Comparison of ENCODE assay signal across 13 cellular contexts in genomic region chr12:131833288-131833895, GRCh38. TPM values are rescaled to one million over a fixed set of nuclear protein-coding genes. Genes with fewer than 3 reads are reported as not detected.
A peak's percentile ranks its signal among the peaks of the same experiment; 100 is the strongest.
DNase-seq lines count a peak whose midpoint lies in the region; ATAC-seq, FAIRE-seq and TF ChIP-seq lines count a peak whose summit lies in the region.
"Had no signal": no experiment of that assay in that cellular context is flagged by ENCODE, and none has a peak within 500 bp of the region (broad histone marks: within the 10 kb centered on the region; RNA-seq: fewer than 3 reads in every experiment).

No MANE protein-coding gene starts in this region.

- H3K4me1 ChIP-seq in A549, result peaks cover 31% of the 10 kb centered on the region
- peaks cover 25% of the 10 kb centered on the region for H3K4me1 ChIP-seq in PC-3 (ENCODE audit: insufficient read depth, low read length)
- peaks cover 0 to 8% of the 10 kb centered on the region in 2 donors for H3K4me1 ChIP-seq in kidney (ENCODE audit: control insufficient read depth in 1 of 2, insufficient read depth in 1 of 2, low read depth in 1 of 2, low read length in 2 of 2)
- H3K4me1 ChIP-seq: BE2C had no signal

- no peaks in the 10 kb centered on the region for H3K9me3 ChIP-seq in A549
- no peaks in the 10 kb centered on the region for H3K9me3 ChIP-seq in PC-3 (ENCODE audit: low read length)
- no peaks in the 10 kb centered on the region for H3K9me3 ChIP-seq in kidney (ENCODE audit: control insufficient read depth in 1 of 2, low read length in 2 of 2)
- H3K9me3 ChIP-seq: BE2C, SJSA1 had no signal

- H3K9me2 ChIP-seq in PC-3 (replicated peaks; ENCODE audit: low read length), result no peaks in the 10 kb centered on the region

- H3K27ac Mint-ChIP-seq in HFFc6 (peak overlapping the region; percentile 75), neural crest cell (ENCODE audit: unreplicated experiment) (no peak overlapping the region)
- H3K27ac Mint-ChIP-seq: CD8-positive, alpha-beta memory T cell had no signal

- DNase-seq in A549 (ENCODE audit: low read depth in 1 of 2, low spot score in 1 of 2) (no peak), HFFc6 (no peak), caudate nucleus (lab: John Stamatoyannopoulos, UW) (no peak), neural crest cell (ENCODE audit: low read depth, low spot score) (no peak), anterior cingulate cortex (lab: John Stamatoyannopoulos, UW) (no peak), PC-3 (no peak), kidney (no peak)
- DNase-seq: GDM1, NCI-H2029 treated with DMSO at 0.1 percent for 48 hours, RPMI8226 had no signal

- H2AFZ ChIP-seq in PC-3 (ENCODE audit: low read length), result no peak overlapping the region

- H3K27ac ChIP-seq in A549, result peak overlapping the region in 1 of 2 experiments; percentile 91; a peak in 2 of 6 replicates
- peak overlapping the region; percentile 78 for H3K27ac ChIP-seq in caudate nucleus (ENCODE audit: low read depth, low read length)
- H3K27ac ChIP-seq in PC-3 (ENCODE audit: low read length), result no peak overlapping the region
- no peak overlapping the region for H3K27ac ChIP-seq in kidney (ENCODE audit: low read depth in 2 of 2, low read length in 2 of 2)
- H3K27ac ChIP-seq: SJSA1 had no signal

- WGBS in A549 (ENCODE audit: missing lambda C conversion rate), result 83% methylated on average over 20 of the region's 23 CpGs

- intact Hi-C loops in PC-3 (cut with micrococcal nuclease) (loop anchor here (5.0 kb wide), 2 partner anchors 94 to 1071 kb away; partner anchors contain the start of gene PUS1), kidney (cut with DNase I) (no loop called here)

- CTCF ChIA-PET in A549 (lab: Yijun Ruan, JAX) (interaction anchor here (0.6 to 1.8 kb wide), 7 partner anchors 11 to 729 kb away, joined by 3 to 5 read pairs (median 3); no protein-coding TSS in a partner anchor), PC-3 (lab: Charles Lee) (no interaction called here)

- H3K4me1 Mint-ChIP-seq in HFFc6 (ENCODE audit: low read depth), result peaks cover 16% of the 10 kb centered on the region
- peaks cover 6% of the 10 kb centered on the region for H3K4me1 Mint-ChIP-seq in neural crest cell

- no peak for TF ChIP-seq RAD21 in A549 (conservative IDR thresholded peaks at IDR 0.05 in 1 of 2, IDR thresholded peaks at IDR 0.05 in 1 of 2)

- POLR2A ChIA-PET in A549 (lab: Yijun Ruan, JAX), result no interaction called here
- POLR2A ChIA-PET in PC-3 (lab: Charles Lee; ENCODE audit: unreplicated experiment), result no interaction called here

- TF ChIP-seq CTCF in A549 (IDR thresholded peaks at IDR 0.05), result no peak
- TF ChIP-seq CTCF in HFFc6 (IDR thresholded peaks at IDR 0.05), result no peak
- TF ChIP-seq CTCF in neural crest cell (conservative IDR thresholded peaks at IDR 0.05), result no peak
- TF ChIP-seq CTCF in PC-3 (conservative IDR thresholded peaks at IDR 0.05; ENCODE audit: low read depth, low read length), result no peak
- TF ChIP-seq CTCF in kidney (IDR thresholded peaks at IDR 0.05; ENCODE audit: borderline replicate concordance, extremely low read depth, insufficient read depth), result no peak

- ATAC-seq in A549 (no peak), PC-3 (no peak)

- TF ChIP-seq POLR2A in A549 (IDR thresholded peaks at IDR 0.05; ENCODE audit: low read length), result no peak

- H3K4me2 ChIP-seq in A549, result no peak overlapping the region; the same call in 2 of the 3 replicates
- H3K4me2 ChIP-seq in PC-3 (ENCODE audit: low read length), result no peak overlapping the region

- FAIRE-seq in A549 (lab: Jason Lieb, UNC), result no peak
- no peak for FAIRE-seq in kidney (lab: Jason Lieb, UNC)

- H4K20me1 ChIP-seq in PC-3 (ENCODE audit: low read length), result no peaks in the 10 kb centered on the region

- H3K4me3 ChIP-seq in A549 (no peak overlapping the region), PC-3 (ENCODE audit: low read length) (no peak overlapping the region), kidney (ENCODE audit: low read length in 2 of 2) (no peak overlapping the region)

- H3K9ac ChIP-seq in PC-3 (ENCODE audit: low read length), result no peak overlapping the region
- no peak overlapping the region for H3K9ac ChIP-seq in kidney (ENCODE audit: low read length in 2 of 2)

- no peaks in the 10 kb centered on the region for H3K27me3 ChIP-seq in PC-3 (ENCODE audit: low read length)

- no peaks in the 10 kb centered on the region for H3F3A ChIP-seq in PC-3 (ENCODE audit: low read length, unreplicated experiment)

- H3K36me3 ChIP-seq in PC-3 (ENCODE audit: low read depth, low read length) (no peaks in the 10 kb centered on the region), kidney (ENCODE audit: control insufficient read depth in 1 of 2, insufficient read depth in 2 of 2, low read length in 2 of 2) (no peaks in the 10 kb centered on the region)
- H3K36me3 ChIP-seq: BE2C, SJSA1 had no signal

- H3K36me3 Mint-ChIP-seq in HFFc6 (ENCODE audit: low read depth) (no peaks in the 10 kb centered on the region), neural crest cell (ENCODE audit: low read depth) (no peaks in the 10 kb centered on the region)
- H3K36me3 Mint-ChIP-seq: CD8-positive, alpha-beta memory T cell had no signal

- no peaks in the 10 kb centered on the region for H3K9me3 Mint-ChIP-seq in HFFc6
- H3K9me3 Mint-ChIP-seq in neural crest cell, result no peaks in the 10 kb centered on the region
- H3K9me3 Mint-ChIP-seq: CD8-positive, alpha-beta memory T cell had no signal

- no TSS peak for BruUV-seq in PC-3 (replicated peaks; lab: Mats Ljungman, UMichigan)

- H3K79me2 ChIP-seq in PC-3 (ENCODE audit: low read length), result no peaks in the 10 kb centered on the region; the same call in 1 of the 2 replicates

- H3K4me3 Mint-ChIP-seq in HFFc6 (peak overlapping the region; percentile 77; the same call in 1 of the 2 replicates), neural crest cell (peak overlapping the region; percentile 76)

- TF ChIP-seq EP300 in A549 (IDR thresholded peaks at IDR 0.05), result no peak

- H3K27me3 Mint-ChIP-seq in HFFc6 (ENCODE audit: insufficient read depth) (peaks cover 2% of the 10 kb centered on the region), neural crest cell (ENCODE audit: low read depth) (peaks cover 31% of the 10 kb centered on the region)

TF ChIP-seq in A549, 52 proteins besides CTCF, POLR2A, EP300 and RAD21:
- no peak for TF ChIP-seq POLR2AphosphoS2 (conservative IDR thresholded peaks at IDR 0.05; ENCODE audit: low read length)
- peak; percentile 27; the same call in 1 of the 2 replicates for TF ChIP-seq KDM1A (IDR thresholded peaks at IDR 0.05; ENCODE audit: low read depth)
TF ChIP-seq in A549: peak in this region for 1.

RNA-seq across cellular contexts. Expression of gene MMP17, which starts 5.2 kb away (rescaled TPM):
- polyA plus RNA-seq in A549 (2011; rRNA removed) (6.2 and 9.1 TPM in 2 replicates), A549 (2017; fragmentation: RNase III; extraction: RNeasy Plus Mini Kit Qiagen cat#74134 plus additional on column Dnase treatment) (7.2 to 8.7 TPM (median 7.9 TPM) in 3 replicates), kidney (ENCODE audit: insufficient read depth, low read depth, low replicate concordance) (0.82 TPM)
- polyA plus RNA-seq in A549 (2012; cell fraction: cytosol; rRNA removed), result 19.6 and 30.3 TPM in 2 replicates
- 44.1 and 63.4 TPM in 2 replicates for polyA plus RNA-seq in A549 (2012; cell fraction: nucleus; rRNA removed)
- polyA minus RNA-seq in A549 (2011; rRNA and poly(A)+ RNA removed), result 3.6 and 3.7 TPM in 2 replicates
- total RNA-seq in HFFc6 (2021; fragmentation: NEBNext Ultra II Directional; extraction: Animal tissue kit (Norgen Biotek cat#: 25700)), result 10 to 100 TPM; 23.9 to 31.5 (median 26.6) TPM
- total RNA-seq in neural crest cell (90.9 and 94.8 TPM in 2 replicates), PC-3 (2014; rRNA removed) (30.2 and 31.8 TPM in 2 replicates), kidney (3.2 TPM)
- polyA plus RNA-seq: CD8-positive, alpha-beta memory T cell had no signal
